In the genomic region with DNA sequence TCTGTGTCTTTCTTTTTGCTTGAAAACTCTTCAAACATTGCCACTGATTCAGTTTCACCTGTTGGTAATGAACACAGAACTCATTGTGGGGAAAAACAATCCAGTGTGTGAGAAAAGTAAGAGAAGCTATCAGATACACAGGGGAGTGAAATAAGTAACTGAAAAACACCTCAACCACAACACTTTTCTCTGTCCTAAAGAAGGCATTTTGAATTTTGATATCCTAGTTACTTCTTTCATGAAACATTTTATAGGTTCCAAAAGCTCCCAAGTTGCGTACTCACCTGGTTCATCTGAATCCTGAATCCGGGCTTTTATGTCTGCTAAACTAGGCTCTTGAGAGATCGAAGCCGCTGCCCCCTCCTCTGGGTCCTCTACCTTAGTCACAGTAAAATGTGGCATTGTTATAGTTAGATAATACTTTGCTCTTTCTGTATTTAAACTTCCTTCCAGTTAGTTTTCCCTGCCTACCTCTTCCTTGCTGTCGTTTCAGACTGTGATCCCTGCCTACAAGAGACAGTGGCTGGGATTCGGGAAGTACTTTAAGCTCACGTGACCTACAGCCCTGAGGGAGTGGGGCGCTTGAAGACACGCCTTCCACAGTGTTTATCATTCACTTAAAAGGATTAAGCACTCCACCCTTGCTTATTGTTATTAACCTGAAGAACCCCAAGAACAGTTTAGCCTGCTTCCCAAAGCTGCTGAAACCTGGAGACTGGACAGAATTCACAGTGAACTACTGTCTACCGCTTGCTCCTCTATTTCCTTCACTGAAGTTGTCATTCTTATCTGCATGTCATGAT, we compare ENCODE assay signal across 1 cellular context.
A peak's percentile ranks its signal among the peaks of the same experiment; 100 is the strongest.
TF ChIP-seq lines count a peak whose summit lies in the region.

No MANE protein-coding gene starts in this region.

TF ChIP-seq in K562, 482 proteins besides CTCF, POLR2A, EP300 and RAD21 (continued from another document and continues in another):
- no peak for TF ChIP-seq CREB1 (IDR thresholded peaks at IDR 0.05)
- peak; percentile 22; the same call in 1 of the 2 replicates for TF ChIP-seq CREB1 (CRISPR knock-in tag; IDR thresholded peaks at IDR 0.05)
- peak; percentile 96 for TF ChIP-seq RAD51 (IDR thresholded peaks at IDR 0.05; ENCODE audit: borderline replicate concordance, low read depth)
- no peak for TF ChIP-seq PATZ1 (CRISPR knock-in tag; IDR thresholded peaks at IDR 0.05; ENCODE audit: borderline replicate concordance)
- no peak for TF ChIP-seq MEF2A (IDR thresholded peaks at IDR 0.05; ENCODE audit: control insufficient read depth, low read depth, low read length)
- no peak for TF ChIP-seq ZNF12 (CRISPR knock-in tag; IDR thresholded peaks at IDR 0.05)
- TF ChIP-seq RBM22 (IDR thresholded peaks at IDR 0.05; ENCODE audit: low read depth, low read length, poor library complexity, severe bottlenecking), result no peak
- peak in 1 of 2 experiments; percentile 36; a peak in 2 of 4 replicates for TF ChIP-seq MAZ (CRISPR knock-in tag; conservative IDR thresholded peaks at IDR 0.05 in 1 of 2, IDR thresholded peaks at IDR 0.05 in 1 of 2)
- TF ChIP-seq CEBPB (tag; IDR thresholded peaks at IDR 0.05), result no peak
- TF ChIP-seq OTX1 (CRISPR knock-in tag; IDR thresholded peaks at IDR 0.05), result no peak
- TF ChIP-seq RNF2 (IDR thresholded peaks at IDR 0.05), result no peak
- TF ChIP-seq ZNF217 (CRISPR knock-in tag; IDR thresholded peaks at IDR 0.05), result no peak
- TF ChIP-seq EHMT2 (IDR thresholded peaks at IDR 0.05), result no peak
- TF ChIP-seq SUPT5H (IDR thresholded peaks at IDR 0.05), result peak; percentile 56
- TF ChIP-seq, protein P1, sequence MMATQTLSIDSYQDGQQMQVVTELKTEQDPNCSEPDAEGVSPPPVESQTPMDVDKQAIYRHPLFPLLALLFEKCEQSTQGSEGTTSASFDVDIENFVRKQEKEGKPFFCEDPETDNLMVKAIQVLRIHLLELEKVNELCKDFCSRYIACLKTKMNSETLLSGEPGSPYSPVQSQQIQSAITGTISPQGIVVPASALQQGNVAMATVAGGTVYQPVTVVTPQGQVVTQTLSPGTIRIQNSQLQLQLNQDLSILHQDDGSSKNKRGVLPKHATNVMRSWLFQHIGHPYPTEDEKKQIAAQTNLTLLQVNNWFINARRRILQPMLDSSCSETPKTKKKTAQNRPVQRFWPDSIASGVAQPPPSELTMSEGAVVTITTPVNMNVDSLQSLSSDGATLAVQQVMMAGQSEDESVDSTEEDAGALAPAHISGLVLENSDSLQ (IDR thresholded peaks at IDR 0.05), result peak; percentile 48
- TF ChIP-seq ZNF639 (CRISPR knock-in tag; conservative IDR thresholded peaks at IDR 0.05 in 1 of 2, IDR thresholded peaks at IDR 0.05 in 1 of 2), result 0 out of 4 replicates have a peak, but pooled peaks of 1 of the 2 experiments have one; percentile 40
- TF ChIP-seq PBX2 (CRISPR knock-in tag; IDR thresholded peaks at IDR 0.05; ENCODE audit: low read depth), result no peak
- TF ChIP-seq PBX2 (tag; conservative IDR thresholded peaks at IDR 0.05; ENCODE audit: low read depth), result peak; percentile 55
- TF ChIP-seq BACH1 (tag; IDR thresholded peaks at IDR 0.05), result no peak
- TF ChIP-seq GTF2A2 (tag; IDR thresholded peaks at IDR 0.05), result no peak
- TF ChIP-seq CXXC5 (CRISPR knock-in tag; IDR thresholded peaks at IDR 0.05), result peak; percentile 47
- peak; percentile 51; the same call in 1 of the 2 replicates for TF ChIP-seq AFF4 (CRISPR knock-in tag; IDR thresholded peaks at IDR 0.05)
- TF ChIP-seq, protein P2, sequence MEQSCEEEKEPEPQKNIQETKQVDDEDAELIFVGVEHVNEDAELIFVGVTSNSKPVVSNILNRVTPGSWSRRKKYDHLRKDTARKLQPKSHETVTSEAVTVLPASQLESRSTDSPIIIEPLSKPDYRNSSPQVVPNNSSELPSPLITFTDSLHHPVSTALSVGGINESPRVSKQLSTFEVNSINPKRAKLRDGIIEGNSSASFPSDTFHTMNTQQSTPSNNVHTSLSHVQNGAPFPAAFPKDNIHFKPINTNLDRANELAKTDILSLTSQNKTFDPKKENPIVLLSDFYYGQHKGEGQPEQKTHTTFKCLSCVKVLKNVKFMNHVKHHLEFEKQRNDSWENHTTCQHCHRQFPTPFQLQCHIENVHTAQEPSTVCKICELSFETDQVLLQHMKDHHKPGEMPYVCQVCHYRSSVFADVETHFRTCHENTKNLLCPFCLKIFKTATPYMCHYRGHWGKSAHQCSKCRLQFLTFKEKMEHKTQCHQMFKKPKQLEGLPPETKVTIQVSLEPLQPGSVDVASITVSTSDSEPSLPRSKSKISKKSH (CRISPR knock-in tag; IDR thresholded peaks at IDR 0.05), result no peak
- no peak for TF ChIP-seq NFIC (IDR thresholded peaks at IDR 0.05)
- TF ChIP-seq PHTF2 (CRISPR knock-in tag; IDR thresholded peaks at IDR 0.05), result no peak
- no peak for TF ChIP-seq CHD1 (IDR thresholded peaks at IDR 0.05; ENCODE audit: low read length)
- no peak for TF ChIP-seq BDP1 (IDR thresholded peaks at IDR 0.05; ENCODE audit: insufficient read depth, insufficient read length)
- peak; percentile 17; the same call in 1 of the 2 replicates for TF ChIP-seq FOSL1 (tag; conservative IDR thresholded peaks at IDR 0.05)
- peak; percentile 40 for TF ChIP-seq PHF20 (IDR thresholded peaks at IDR 0.05; ENCODE audit: partially characterized antibody)
- TF ChIP-seq ZNF778 (CRISPR knock-in tag; IDR thresholded peaks at IDR 0.05), result no peak
- TF ChIP-seq HDAC2 (IDR thresholded peaks at IDR 0.05), result peak; percentile 35; the same call in 1 of the 2 replicates
- TF ChIP-seq ZC3H8 (IDR thresholded peaks at IDR 0.05), result no peak
- no peak for TF ChIP-seq NCOA6 (IDR thresholded peaks at IDR 0.05)
- peak; percentile 30; the same call in 1 of the 2 replicates for TF ChIP-seq LEF1 (IDR thresholded peaks at IDR 0.05)
- TF ChIP-seq USF2 (CRISPR knock-in tag; IDR thresholded peaks at IDR 0.05), result peak; percentile 97
- peak; percentile 49 to 72 for TF ChIP-seq MNT (conservative IDR thresholded peaks at IDR 0.05)
- peak; percentile 42 for TF ChIP-seq POLR2B (IDR thresholded peaks at IDR 0.05; ENCODE audit: low read depth, partially characterized antibody)
- no peak for TF ChIP-seq CBX3 (IDR thresholded peaks at IDR 0.05; ENCODE audit: borderline replicate concordance in 1 of 2, low read length in 2 of 2)
- TF ChIP-seq FOXK2 (conservative IDR thresholded peaks at IDR 0.05 in 1 of 2, IDR thresholded peaks at IDR 0.05 in 1 of 2; ENCODE audit: low read depth in 2 of 2), result peak; percentile 79 to 89
- peak; percentile 41; the same call in 1 of the 2 replicates for TF ChIP-seq SMARCE1 (IDR thresholded peaks at IDR 0.05)
- TF ChIP-seq RBBP5 (IDR thresholded peaks at IDR 0.05; ENCODE audit: borderline replicate concordance, insufficient read depth, low read length, poor library complexity, severe bottlenecking), result peak; percentile 30
- TF ChIP-seq, protein P3, sequence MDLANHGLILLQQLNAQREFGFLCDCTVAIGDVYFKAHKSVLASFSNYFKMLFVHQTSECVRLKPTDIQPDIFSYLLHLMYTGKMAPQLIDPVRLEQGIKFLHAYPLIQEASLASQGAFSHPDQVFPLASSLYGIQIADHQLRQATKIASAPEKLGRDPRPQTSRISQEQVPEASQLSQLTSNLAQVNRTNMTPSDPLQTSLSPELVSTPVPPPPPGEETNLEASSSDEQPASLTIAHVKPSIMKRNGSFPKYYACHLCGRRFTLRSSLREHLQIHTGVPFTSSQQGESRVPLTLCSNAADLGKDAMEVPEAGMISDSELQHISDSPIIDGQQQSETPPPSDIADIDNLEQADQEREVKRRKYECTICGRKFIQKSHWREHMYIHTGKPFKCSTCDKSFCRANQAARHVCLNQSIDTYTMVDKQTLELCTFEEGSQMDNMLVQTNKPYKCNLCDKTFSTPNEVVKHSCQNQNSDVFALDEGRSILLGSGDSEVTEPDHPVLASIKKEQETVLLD (IDR thresholded peaks at IDR 0.05), result no peak
- no peak for TF ChIP-seq ZNF436 (CRISPR knock-in tag; IDR thresholded peaks at IDR 0.05)
- no peak for TF ChIP-seq E2F3 (CRISPR knock-in tag; IDR thresholded peaks at IDR 0.05)
- TF ChIP-seq JUND (IDR thresholded peaks at IDR 0.05; ENCODE audit: borderline replicate concordance, low read depth, low read length), result no peak
- TF ChIP-seq JUND (tag; IDR thresholded peaks at IDR 0.05; ENCODE audit: borderline replicate concordance, low read depth, low read length), result no peak
- no peak for TF ChIP-seq ZNF239 (CRISPR knock-in tag; IDR thresholded peaks at IDR 0.05)
- TF ChIP-seq CREBBP (IDR thresholded peaks at IDR 0.05; ENCODE audit: low read depth, low read length), result no peak
- peak; percentile 42 for TF ChIP-seq TAF9B (IDR thresholded peaks at IDR 0.05; ENCODE audit: partially characterized antibody)
